In the genomic region with DNA sequence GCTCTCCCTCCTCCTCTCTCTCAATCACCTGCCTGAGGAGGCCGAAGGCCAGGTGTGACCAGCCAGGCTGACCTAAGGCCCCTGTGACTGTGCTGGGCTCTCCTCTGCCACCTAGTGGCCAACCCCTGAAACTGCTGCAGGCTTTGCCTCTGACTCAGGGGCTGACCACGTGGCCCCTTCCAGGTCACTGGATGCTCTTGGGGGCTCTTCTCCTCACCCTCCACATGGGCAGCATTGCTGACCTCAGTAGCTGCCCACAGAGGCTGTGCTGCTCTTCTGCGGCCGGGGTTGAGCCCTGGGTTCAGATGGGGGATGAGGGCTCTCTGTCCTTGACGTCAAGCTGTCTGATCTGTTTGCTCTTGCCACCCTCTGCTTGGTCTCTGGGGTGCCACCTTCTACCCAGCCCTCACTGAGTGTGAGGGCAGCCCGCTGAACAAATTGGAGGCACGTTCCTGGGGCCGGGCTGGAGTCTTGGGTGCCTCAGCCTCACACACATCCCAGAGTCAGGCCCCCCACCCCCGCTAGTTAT, we compare ENCODE assay signal across 8 cellular contexts.
DNase-seq lines count a peak whose midpoint lies in the region; TF ChIP-seq lines count a peak whose summit lies in the region.

No MANE protein-coding gene starts in this region.

- H3K9me3 ChIP-seq in neuronal stem cell (replicated peaks in 1 of 2; ENCODE audit: control insufficient read depth in 2 of 2, insufficient read depth in 1 of 2, low read depth in 1 of 2, low read length in 2 of 2) (no peaks in the 10 kb centered on the region), uterus (no peaks in the 10 kb centered on the region)

- no peak overlapping the region for H3K27ac ChIP-seq in neuronal stem cell (replicated peaks; ENCODE audit: low read length)
- no peak overlapping the region for H3K27ac ChIP-seq in uterus

- no peak overlapping the region for H2BK5ac ChIP-seq in neuronal stem cell (ENCODE audit: low read length)

- H3K27me3 ChIP-seq in neuronal stem cell (ENCODE audit: control insufficient read depth in 3 of 3, insufficient read depth in 3 of 3, low read depth in 1 of 3, low read length in 3 of 3), result no peaks in the 10 kb centered on the region
- no peaks in the 10 kb centered on the region for H3K27me3 ChIP-seq in uterus

- peak overlapping the region; percentile 79 for H2AK5ac ChIP-seq in neuronal stem cell (ENCODE audit: low read depth, low read length)

- H3K4me3 ChIP-seq in fibroblast of pulmonary artery (replicated peaks; ENCODE audit: low read depth, low read length), result no peak overlapping the region
- H3K4me3 ChIP-seq in neuronal stem cell (ENCODE audit: low read length in 2 of 2), result no peak overlapping the region
- no peak overlapping the region for H3K4me3 ChIP-seq in uterus

- H2BK12ac ChIP-seq in neuronal stem cell (ENCODE audit: low read length), result no peak overlapping the region

- no peak overlapping the region for H3K4me2 ChIP-seq in neuronal stem cell (ENCODE audit: insufficient read depth, low read length, poor library complexity, severe bottlenecking)

- no peak overlapping the region for H3K4ac ChIP-seq in neuronal stem cell (ENCODE audit: low read length)

- H3K36me3 ChIP-seq in neuronal stem cell (replicated peaks in 1 of 2; ENCODE audit: control insufficient read depth in 2 of 2, insufficient read depth in 2 of 2, low read length in 2 of 2) (no peaks in the 10 kb centered on the region), uterus (no peaks in the 10 kb centered on the region)

- no peaks in the 10 kb centered on the region for H3K79me1 ChIP-seq in neuronal stem cell (ENCODE audit: low read depth, low read length)

- H2AFZ ChIP-seq in neuronal stem cell (ENCODE audit: low read length), result peak overlapping the region; percentile 49

- DNase-seq in DMS53 (lab: John Stamatoyannopoulos, UW), result peak; percentile 70
- DNase-seq in H4 (ENCODE audit: low spot score), result peak; percentile 49
- DNase-seq in NCI-H226, result peak; percentile 26
- peak; percentile 16 for DNase-seq in activated T-cell treated with anti-CD3 and anti-CD28 coated beads for 1 hour (ENCODE audit: low read depth)
- DNase-seq in fibroblast of pulmonary artery (ENCODE audit: low read depth), result peak; percentile 66
- DNase-seq in neuronal stem cell (ENCODE audit: low spot score), result peak; percentile 50
- peak; percentile 72 to 75 for DNase-seq in uterus
- no peak for DNase-seq in NCI-H1436 treated with DMSO at 0.1 percent for 48 hours (lab: John Stamatoyannopoulos, UW)

- H3K23ac ChIP-seq in neuronal stem cell (ENCODE audit: low read depth, low read length, poor library complexity), result no peak overlapping the region

- no peak overlapping the region for H3K9ac ChIP-seq in neuronal stem cell (ENCODE audit: low read depth, low read length, poor library complexity)

- peak overlapping the region; percentile 80 for H2BK15ac ChIP-seq in neuronal stem cell (ENCODE audit: low read length)

- H4K91ac ChIP-seq in neuronal stem cell (ENCODE audit: low read depth, low read length, poor library complexity), result no peak overlapping the region

- peak overlapping the region; percentile 93 for H3K18ac ChIP-seq in neuronal stem cell (ENCODE audit: low read length)

- intact Hi-C loops in uterus (cut with DNase I; ENCODE audit: low total_unique reads), result no loop called here

- no peak for TF ChIP-seq POLR2A in uterus (IDR thresholded peaks at IDR 0.05)

- TF ChIP-seq CTCF in fibroblast of pulmonary artery (IDR thresholded peaks at IDR 0.05; ENCODE audit: low read length, missing control alignments) (no peak), uterus (IDR thresholded peaks at IDR 0.05) (peak; percentile 93 to 99 (median 96))

- peak overlapping the region; percentile 85 for H3K14ac ChIP-seq in neuronal stem cell (ENCODE audit: low read length)

- no peak overlapping the region for H2BK120ac ChIP-seq in neuronal stem cell (ENCODE audit: low read depth, low read length)

- WGBS in neuronal stem cell (ENCODE audit: extremely low coverage in 2 of 2, insufficient read length in 2 of 2, insufficient replicate concordance in 1 of 2), 2 donors, result no CpG with 5 or more reads among the region's 9 CpGs

- no peak overlapping the region for H4K8ac ChIP-seq in neuronal stem cell (ENCODE audit: low read depth, low read length)

- H3K4me1 ChIP-seq in neuronal stem cell (ENCODE audit: control insufficient read depth in 2 of 2, insufficient read depth in 1 of 2, low read depth in 1 of 2, low read length in 2 of 2) (peaks cover 0 to 5% of the 10 kb centered on the region in 2 donors), uterus (no peaks in the 10 kb centered on the region)
